Comparison of ENCODE assay signal across 15 cellular contexts in genomic region chr22:22771696-22772377, GRCh38.
"Had no signal": no experiment of that assay in that cellular context is flagged by ENCODE, and none has a peak within 500 bp of the region (broad histone marks: within the 10 kb centered on the region; RNA-seq: fewer than 3 reads in every experiment).

No MANE protein-coding gene starts in this region.

- H3K36me3 ChIP-seq: brain microvascular endothelial cell, left lung, thyroid gland, uterus had no signal

- H3K4me1 ChIP-seq: left lung, thyroid gland, uterus had no signal

- H3K4me3 ChIP-seq: left lung, thyroid gland, uterus had no signal

- FAIRE-seq: TTC549 had no signal

- H3K9me3 ChIP-seq: left lung, thyroid gland, uterus had no signal

- ATAC-seq: left lung had no signal

- DNase-seq: activated CD4-positive, CD25-positive, alpha-beta regulatory T cell; activated effector memory CD4-positive, alpha-beta T cell treated with anti-CD3 and anti-CD28 coated beads, Interleukin-2, amount 50 U/mL, for 16 hours; activated T-cell treated with anti-CD3 and anti-CD28 coated beads, Interleukin-2, amount 50 U/mL, for 24 hours; amygdala; brain microvascular endothelial cell; effector CD4-positive, alpha-beta T cell; foreskin melanocyte; left lung; nephron progenitor cell; stimulated activated CD4-positive, alpha-beta T cell treated with anti-CD3 and anti-CD28 coated beads, Interleukin-2, amount 100 ng/mL, for 48 hours; stimulated activated CD8-positive, alpha-beta memory T cell treated with anti-CD3 and anti-CD28 coated beads, Interleukin-4, amount 100 ng/mL, for 48 hours; T-helper 2 cell; thyroid gland; uterus had no signal

- H3K27ac ChIP-seq: brain microvascular endothelial cell, left lung, thyroid gland, uterus had no signal

- H3K27me3 ChIP-seq: thyroid gland, uterus had no signal
